Comparison of ENCODE assay signal across 15 cellular contexts in genomic region chr17:28530926-28531325, GRCh38. TPM values are rescaled to one million over a fixed set of nuclear protein-coding genes. Genes with fewer than 3 reads are reported as not detected.
DNase-seq lines count a peak whose midpoint lies in the region; FAIRE-seq and TF ChIP-seq lines count a peak whose summit lies in the region.
"Had no signal": no experiment of that assay in that cellular context is flagged by ENCODE, and none has a peak within 500 bp of the region (broad histone marks: within the 10 kb centered on the region; RNA-seq: fewer than 3 reads in every experiment).

No MANE protein-coding gene starts in this region.

- FAIRE-seq in astrocyte (lab: Jason Lieb, UNC): no peak
- FAIRE-seq: A204.1 had no signal

- H3K4me2 ChIP-seq in astrocyte (ENCODE audit: low read length): no peak overlapping the region
- no peak overlapping the region for H3K4me2 ChIP-seq in osteoblast (ENCODE audit: insufficient read depth, low read length)
- H3K4me2 ChIP-seq: GM23338, KMS-11 had no signal

- no peak overlapping the region for H3K4me3 Mint-ChIP-seq in astrocyte (ENCODE audit: unreplicated experiment)
- H3K4me3 Mint-ChIP-seq: CD4-positive, alpha-beta memory T cell; GM23338 had no signal

- H3K27ac Mint-ChIP-seq in astrocyte (ENCODE audit: unreplicated experiment): peak overlapping the region; percentile 58
- H3K27ac Mint-ChIP-seq: CD4-positive, alpha-beta memory T cell; GM23338 had no signal

- H3K4me1 Mint-ChIP-seq in astrocyte (ENCODE audit: low read depth, unreplicated experiment): peaks cover 2% of the 10 kb centered on the region
- H3K4me1 Mint-ChIP-seq: CD4-positive, alpha-beta memory T cell had no signal

- H3K9me3 Mint-ChIP-seq in astrocyte (ENCODE audit: unreplicated experiment): no peaks in the 10 kb centered on the region
- H3K9me3 Mint-ChIP-seq: CD4-positive, alpha-beta memory T cell; GM23338 had no signal

- H3K27ac ChIP-seq in astrocyte (ENCODE audit: low read depth, low read length) (no peak overlapping the region), osteoblast (ENCODE audit: low read depth, low read length) (no peak overlapping the region)
- H3K27ac ChIP-seq: C4-2B, KMS-11 had no signal

- H3K79me2 ChIP-seq in astrocyte (ENCODE audit: insufficient read depth, low read length) (no peaks in the 10 kb centered on the region), osteoblast (ENCODE audit: insufficient read depth, low read length) (no peaks in the 10 kb centered on the region)

- peaks cover 3% of the 10 kb centered on the region for H3K36me3 Mint-ChIP-seq in astrocyte (ENCODE audit: low read depth, unreplicated experiment)
- H3K36me3 Mint-ChIP-seq: CD4-positive, alpha-beta memory T cell had no signal

- H4K20me1 ChIP-seq in astrocyte (ENCODE audit: insufficient read depth, low read length) (no peaks in the 10 kb centered on the region), osteoblast (ENCODE audit: insufficient read depth, low read length) (no peaks in the 10 kb centered on the region)

- TF ChIP-seq CTCF in astrocyte (IDR thresholded peaks at IDR 0.05; ENCODE audit: insufficient read depth, low read depth, low read length): no peak
- TF ChIP-seq CTCF in osteoblast (IDR thresholded peaks at IDR 0.05; ENCODE audit: extremely low read depth, low read depth, low read length): no peak

- H3K36me3 ChIP-seq in astrocyte (ENCODE audit: insufficient read depth, low read length): no peaks in the 10 kb centered on the region
- no peaks in the 10 kb centered on the region for H3K36me3 ChIP-seq in osteoblast (ENCODE audit: insufficient read depth, low read length)

- H2AFZ ChIP-seq in astrocyte (ENCODE audit: low read depth, low read length) (no peak overlapping the region), osteoblast (ENCODE audit: low read length) (no peak overlapping the region)
- H2AFZ ChIP-seq: GM23338 had no signal

- H3K9me3 ChIP-seq in astrocyte (ENCODE audit: insufficient read depth, low read depth, low read length): no peaks in the 10 kb centered on the region
- H3K9me3 ChIP-seq in osteoblast (ENCODE audit: low read depth, low read length): no peaks in the 10 kb centered on the region

- DNase-seq in astrocyte (ENCODE audit: low read depth) (no peak), osteoblast (ENCODE audit: insufficient read length, low spot score, missing footprints) (peak; percentile 64), NCI-H2196 (lab: John Stamatoyannopoulos, UW; ENCODE audit: unreplicated experiment) (no peak)
- DNase-seq in activated effector memory CD4-positive, alpha-beta T cell treated with Interleukin-2 at 50 U/mL for 16 hours: no peak
- DNase-seq: AML-193; CD4-positive, alpha-beta memory T cell; DMS153; DMS79; GDM1; H7 had no signal

- no peak overlapping the region for H3K4me3 ChIP-seq in astrocyte (ENCODE audit: insufficient read depth, low read depth, low read length)
- H3K4me3 ChIP-seq in osteoblast (ENCODE audit: insufficient read depth, low read length): no peak overlapping the region
- H3K4me3 ChIP-seq: GM23338 had no signal

- H3K4me1 ChIP-seq in astrocyte (ENCODE audit: insufficient read depth, low read length): peaks cover 4% of the 10 kb centered on the region
- peaks cover 11% of the 10 kb centered on the region for H3K4me1 ChIP-seq in osteoblast (ENCODE audit: insufficient read depth, low read length)

- no peak overlapping the region for H3K9ac ChIP-seq in astrocyte (ENCODE audit: low read length)
- H3K9ac ChIP-seq: KMS-11 had no signal

- H3K27me3 Mint-ChIP-seq in astrocyte (ENCODE audit: low read depth, unreplicated experiment): peaks cover 37% of the 10 kb centered on the region

- peaks cover 5% of the 10 kb centered on the region for H3K27me3 ChIP-seq in astrocyte (ENCODE audit: insufficient read depth, low read length)
- no peaks in the 10 kb centered on the region for H3K27me3 ChIP-seq in osteoblast (ENCODE audit: insufficient read depth, low read length)

RNA-seq across cellular contexts. Expression of gene UNC119, which starts 21.5 kb away (rescaled TPM):
- total RNA-seq in astrocyte (23.1 and 27.7 TPM in 2 replicates), osteoblast (23.2 and 25.0 TPM in 2 replicates)

RNA-seq across cellular contexts. Expression of gene FOXN1, which starts 24.8 kb away (rescaled TPM):
- total RNA-seq in astrocyte (not detected in 2 replicates), osteoblast (not detected in 2 replicates)
- total RNA-seq: CD4-positive, alpha-beta memory T cell; Daoy; GM23338; H7 had no signal

RNA-seq across cellular contexts. Expression of gene PIGS, which starts 40.4 kb away (rescaled TPM):
- total RNA-seq in astrocyte (71.5 and 88.2 TPM in 2 replicates), osteoblast (49.9 and 54.5 TPM in 2 replicates)

RNA-seq across cellular contexts. Expression of gene ALDOC, which starts 45.8 kb away (rescaled TPM):
- 10.3 and 11.7 TPM in 2 replicates for total RNA-seq in astrocyte
- 9.4 and 17.0 TPM in 2 replicates for total RNA-seq in osteoblast

RNA-seq across cellular contexts. Expression of gene SLC13A2, which starts 57.5 kb away (rescaled TPM):
- total RNA-seq in astrocyte (not detected in 2 replicates), osteoblast (not detected in 2 replicates)
- total RNA-seq: CD4-positive, alpha-beta memory T cell; Daoy; GM23338; H7 had no signal
